Comparison of ENCODE assay signal across 27 cellular contexts in the genomic region with DNA sequence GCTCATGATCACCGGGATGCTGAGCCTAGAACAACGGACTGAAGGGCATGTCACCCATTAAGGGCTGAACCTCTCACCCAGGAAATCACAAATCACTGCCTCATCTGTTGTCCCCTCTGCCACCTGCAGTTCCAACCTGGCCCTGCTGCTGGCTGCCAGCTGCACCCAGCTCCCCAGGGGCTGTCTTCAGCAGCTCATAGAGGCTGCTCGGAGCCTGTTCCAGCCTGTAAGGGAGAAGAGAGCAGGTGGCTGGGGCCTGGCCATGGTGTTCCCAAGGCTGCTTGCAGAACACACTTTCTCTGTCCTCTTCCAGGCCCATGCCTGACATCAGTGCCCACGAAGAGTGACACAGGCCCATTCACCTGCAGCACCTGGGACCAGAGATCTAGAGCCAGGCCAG. TPM values are rescaled to one million over a fixed set of nuclear protein-coding genes. Genes with fewer than 3 reads are reported as not detected.
DNase-seq lines count a peak whose midpoint lies in the region; ATAC-seq and TF ChIP-seq lines count a peak whose summit lies in the region.
"Had no signal": no experiment of that assay in that cellular context is flagged by ENCODE, and none has a peak within 500 bp of the region (broad histone marks: within the 10 kb centered on the region; RNA-seq: fewer than 3 reads in every experiment).

No MANE protein-coding gene starts in this region.

- H3K36me3 Mint-ChIP-seq in neural progenitor cell, result no peaks in the 10 kb centered on the region
- H3K36me3 Mint-ChIP-seq: activated naive CD8-positive, alpha-beta T cell treated with anti-CD3 and anti-CD28 coated beads, Interleukin-2, amount 10 ng/mL, durations not matched to agents 7 days and 5 days; natural killer cell treated with Interleukin-12 subunit alpha and Interleukin-12 subunit beta and Interleukin-15 and Interleukin-18, amount 100 ng/mL, for 72 hours had no signal

- no peaks in the 10 kb centered on the region for H3K9me3 ChIP-seq in neural progenitor cell (ENCODE audit: low read depth)
- H3K9me3 ChIP-seq: left ventricle myocardium inferior, right lobe of liver had no signal

- H3K27me3 Mint-ChIP-seq in neural progenitor cell (ENCODE audit: insufficient read depth, low read depth), result peaks cover 4% of the 10 kb centered on the region

- H3K4me3 Mint-ChIP-seq in neural progenitor cell, result no peak overlapping the region
- H3K4me3 Mint-ChIP-seq: activated naive CD8-positive, alpha-beta T cell treated with anti-CD3 and anti-CD28 coated beads, Interleukin-2, amount 10 ng/mL, durations not matched to agents 7 days and 5 days; natural killer cell treated with Interleukin-12 subunit alpha and Interleukin-12 subunit beta and Interleukin-15 and Interleukin-18, amount 100 ng/mL, for 72 hours; T-helper 2 cell treated with Interferon-gamma antibody and Interleukin-4, amounts not matched to agents 5 μg/mL and 100 μg/mL, for 36 hours had no signal

- no peaks in the 10 kb centered on the region for H3K27me3 ChIP-seq in neural progenitor cell
- H3K27me3 ChIP-seq: right lobe of liver had no signal

- no peak for ATAC-seq in GM21529 (IDR thresholded peaks at IDR 0.05; ENCODE audit: unreplicated experiment)
- ATAC-seq: right lobe of liver had no signal

- H3K4me1 Mint-ChIP-seq in neural progenitor cell, result peaks cover 33% of the 10 kb centered on the region

- no peak overlapping the region for H3K9ac ChIP-seq in neural progenitor cell

- DNase-seq in NCI-H1417 (lab: John Stamatoyannopoulos, UW) (peak in 2 of 3 experiments; percentile 68 to 81), NCI-H1417 treated with DMSO at 0.1 percent for 48 hours (lab: John Stamatoyannopoulos, UW) (no peak), NCI-H1694 treated with DMSO at 0.1 percent for 48 hours (lab: John Stamatoyannopoulos, UW) (peak; percentile 86), NCI-H82 treated with DMSO at 0.1 percent for 48 hours (lab: John Stamatoyannopoulos, UW; ENCODE audit: unreplicated experiment) (peak; percentile 30), neural progenitor cell (ENCODE audit: low spot score) (no peak), NCI-H226 (no peak), NCI-H774 (lab: John Stamatoyannopoulos, UW) (no peak)
- DNase-seq: activated CD4-positive, alpha-beta T cell treated with anti-CD3 and anti-CD28 coated beads, Interleukin-2, amount 50 U/mL, for 1 hour; activated CD8-positive, alpha-beta memory T cell treated with anti-CD3 and anti-CD28 coated beads, Interleukin-2, amount 50 U/mL, for 48 hours; activated naive CD8-positive, alpha-beta T cell treated with anti-CD3 and anti-CD28 coated beads, Interleukin-2, amount 10 ng/mL, durations not matched to agents 7 days and 5 days; cerebellar nuclear complex; HCEC 1CT; hippocampal formation; IMR-90; left ventricle myocardium inferior; NK-92 treated with Interleukin-12 subunit alpha and Interleukin-12 subunit beta, amount 100 ng/mL, for 24 hours; trophoblast cell had no signal

- no peak for TF ChIP-seq CTCF in neural progenitor cell (IDR thresholded peaks at IDR 0.05)

- H3K9me3 Mint-ChIP-seq in neural progenitor cell, result no peaks in the 10 kb centered on the region
- H3K9me3 Mint-ChIP-seq: activated naive CD8-positive, alpha-beta T cell treated with anti-CD3 and anti-CD28 coated beads, Interleukin-2, amount 10 ng/mL, durations not matched to agents 7 days and 5 days; activated T-helper 2 cell treated with anti-CD3 and anti-CD28 coated beads, Interferon-gamma antibody, Interleukin-2, Interleukin-4, amounts not matched to agents 10 μg/mL and 5 μg/mL and 100 μg/mL, durations not matched to agents 14 hours and 24 hours and 36 hours; natural killer cell treated with Interleukin-12 subunit alpha and Interleukin-12 subunit beta and Interleukin-15 and Interleukin-18, amount 100 ng/mL, for 72 hours; T-helper 2 cell treated with Interferon-gamma antibody and Interleukin-4, amounts not matched to agents 5 μg/mL and 100 μg/mL, for 36 hours had no signal

- H3F3A ChIP-seq in neural progenitor cell (ENCODE audit: low read depth), result no peaks in the 10 kb centered on the region

- no peaks in the 10 kb centered on the region for H3K79me2 ChIP-seq in neural progenitor cell (ENCODE audit: low read depth)

- peak overlapping the region; percentile 48 for H3K27ac Mint-ChIP-seq in neural progenitor cell
- H3K27ac Mint-ChIP-seq: activated naive CD8-positive, alpha-beta T cell treated with anti-CD3 and anti-CD28 coated beads, Interleukin-2, amount 10 ng/mL, durations not matched to agents 7 days and 5 days; activated T-helper 2 cell treated with anti-CD3 and anti-CD28 coated beads, Interferon-gamma antibody, Interleukin-2, Interleukin-4, amounts not matched to agents 10 μg/mL and 5 μg/mL and 100 μg/mL, durations not matched to agents 14 hours and 24 hours and 36 hours; natural killer cell treated with Interleukin-12 subunit alpha and Interleukin-12 subunit beta and Interleukin-15 and Interleukin-18, amount 100 ng/mL, for 72 hours; T-helper 2 cell treated with Interferon-gamma antibody and Interleukin-4, amounts not matched to agents 5 μg/mL and 100 μg/mL, for 36 hours had no signal

- no peak overlapping the region for H3K27ac ChIP-seq in neural progenitor cell
- H3K27ac ChIP-seq: 22Rv1, epithelial cell of prostate, left ventricle myocardium inferior, right lobe of liver, SK-N-MC, VCaP had no signal

- no peaks in the 10 kb centered on the region for H3K36me3 ChIP-seq in neural progenitor cell
- H3K36me3 ChIP-seq: left ventricle myocardium inferior, right lobe of liver had no signal

- no peak overlapping the region for H3K4me2 ChIP-seq in neural progenitor cell

- H4K20me1 ChIP-seq in neural progenitor cell (ENCODE audit: low read depth), result no peaks in the 10 kb centered on the region

- no peak overlapping the region for H2AFZ ChIP-seq in neural progenitor cell (replicated peaks)

- peaks cover 8% of the 10 kb centered on the region for H3K4me1 ChIP-seq in neural progenitor cell
- H3K4me1 ChIP-seq: left ventricle myocardium inferior, right lobe of liver had no signal

- H3K4me3 ChIP-seq in neural progenitor cell, result no peak overlapping the region
- H3K4me3 ChIP-seq: left ventricle myocardium inferior, right lobe of liver, SK-N-MC had no signal

RNA-seq across cellular contexts. Expression of a gene that starts 44.4 kb away (rescaled TPM):
- 2.0 and 3.4 TPM in 2 replicates for total RNA-seq in neural progenitor cell (ENCODE audit: low replicate concordance)
- total RNA-seq: fibroblast of villous mesenchyme, IMR-90, left ventricle myocardium inferior had no signal

Comparison
In these comparisons a context has a peak if more than half of its experiments do, and no peak if none do; other contexts are left out.
1. DNase-seq: peak in NCI-H1417 (2 of 3), NCI-H1694 treated with DMSO at 0.1 percent for 48 hours (single experiment) and NCI-H82 treated with DMSO at 0.1 percent for 48 hours (single experiment); none in NCI-H1417 treated with DMSO at 0.1 percent for 48 hours (single experiment), neural progenitor cell (single experiment), NCI-H226 (single experiment) and NCI-H774 (single experiment).